In the genomic region with DNA sequence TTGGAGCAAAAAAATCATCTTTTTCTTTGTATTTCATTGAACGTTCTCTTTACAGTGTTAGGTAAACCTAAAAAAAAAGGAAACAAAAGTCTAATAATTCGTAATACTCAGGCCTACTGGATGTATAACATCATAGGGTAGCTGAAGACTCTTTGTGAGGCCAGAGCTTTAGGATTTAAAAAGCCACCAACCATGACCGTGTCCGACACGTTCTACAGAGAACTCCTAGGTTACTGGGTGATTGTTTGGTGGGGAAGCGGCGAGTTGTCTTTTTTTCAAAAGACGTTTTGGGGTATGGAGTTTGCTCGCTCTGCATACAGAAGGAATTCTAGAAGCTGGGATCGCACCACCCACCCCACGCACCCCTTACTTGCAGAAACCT, we compare ENCODE assay signal across 8 cellular contexts. TPM values are rescaled to one million over a fixed set of nuclear protein-coding genes. Genes with fewer than 3 reads are reported as not detected.
A peak's percentile ranks its signal among the peaks of the same experiment; 100 is the strongest.
DNase-seq lines count a peak whose midpoint lies in the region; ATAC-seq and TF ChIP-seq lines count a peak whose summit lies in the region.

No MANE protein-coding gene starts in this region.

- H2AFZ ChIP-seq in GM23248 (peak overlapping the region; percentile 89), mammary epithelial cell (ENCODE audit: low read depth, low read length) (peak overlapping the region; percentile 92)

- in situ Hi-C loops in GM23248 (cut with MboI), result no loop called here
- in situ Hi-C loops in mammary epithelial cell (cut with MboI; ENCODE audit: low sequenced_read_pairs in 2 of 2), result no loop called here

- H3K36me3 ChIP-seq in GM23248 (ENCODE audit: low read depth), result peaks cover 15% of the 10 kb centered on the region
- peaks cover 12% of the 10 kb centered on the region for H3K36me3 ChIP-seq in mammary epithelial cell (ENCODE audit: insufficient read depth, low read length)
- H3K36me3 ChIP-seq in lower lobe of right lung, result peaks cover 12% of the 10 kb centered on the region

- peak overlapping the region; percentile 92 for H3K27ac Mint-ChIP-seq in type B pancreatic cell

- TF ChIP-seq CTCF in mammary epithelial cell (conservative IDR thresholded peaks at IDR 0.05 in 1 of 2, IDR thresholded peaks at IDR 0.05 in 1 of 2; ENCODE audit: extremely low read depth in 1 of 2, insufficient read depth in 1 of 2, low read depth in 1 of 2, low read length in 2 of 2) (no peak), lower lobe of right lung (IDR thresholded peaks at IDR 0.05) (no peak), type B pancreatic cell (conservative IDR thresholded peaks at IDR 0.05) (no peak)

- H3K4me1 ChIP-seq in GM23248 (ENCODE audit: insufficient read depth) (peaks cover 25% of the 10 kb centered on the region), mammary epithelial cell (ENCODE audit: insufficient read depth, low read length) (peaks cover 10% of the 10 kb centered on the region), lower lobe of right lung (peaks cover 31% of the 10 kb centered on the region)

- H3F3A ChIP-seq in GM23248 (ENCODE audit: insufficient read depth), result peaks cover 37% of the 10 kb centered on the region

- H3K9me3 Mint-ChIP-seq in type B pancreatic cell, result no peaks in the 10 kb centered on the region

- H3K4me3 ChIP-seq in GM23248, result peak overlapping the region; percentile 99
- H3K4me3 ChIP-seq in mammary epithelial cell (replicated peaks in 1 of 3; ENCODE audit: insufficient read depth in 1 of 3, low read depth in 2 of 3, low read length in 3 of 3), result peak overlapping the region; percentile 88 to 99 (median 90)
- H3K4me3 ChIP-seq in lower lobe of right lung, result peak overlapping the region; percentile 92

- H3K4me1 Mint-ChIP-seq in type B pancreatic cell (ENCODE audit: unreplicated experiment), result peaks cover 14% of the 10 kb centered on the region

- H4K20me1 ChIP-seq in GM23248 (ENCODE audit: insufficient read depth) (no peaks in the 10 kb centered on the region; the same call in 1 of the 2 replicates), mammary epithelial cell (ENCODE audit: insufficient read depth, low read length) (no peaks in the 10 kb centered on the region)

- H3K4me3 Mint-ChIP-seq in type B pancreatic cell, result peak overlapping the region; percentile 82

- 2 to 3% methylated on average over 11 of the region's 11 CpGs for WGBS in GM23248 (ENCODE audit: low coverage in 1 of 2, low lambda C conversion rate in 2 of 2, missing lambda C conversion rate in 2 of 2), 2 experiments
- WGBS in mammary epithelial cell (ENCODE audit: low coverage, missing lambda C conversion rate), result 3% methylated on average over 9 of the region's 11 CpGs

- BruUV-seq in mammary epithelial cell (replicated peaks; lab: Mats Ljungman, UMichigan), result no TSS peak

- intact Hi-C loops in mammary epithelial cell (cut with micrococcal nuclease), result loop anchor here (1.0 to 5.0 kb wide), 2 partner anchors 54 to 306 kb away; a partner anchor contains a TSS
- intact Hi-C loops in lower lobe of right lung (cut with DNase I), result no loop called here

- H3K27me3 Mint-ChIP-seq in type B pancreatic cell, result no peaks in the 10 kb centered on the region

- H3K9me2 ChIP-seq in GM23248 (ENCODE audit: insufficient read depth), result no peaks in the 10 kb centered on the region

- peaks cover 17% of the 10 kb centered on the region for H3K36me3 Mint-ChIP-seq in type B pancreatic cell

- CTCF ChIA-PET in mammary epithelial cell (lab: Charles Lee; ENCODE audit: low non-redundant PET), result interaction anchor here (0.6 to 0.7 kb wide), 2 partner anchors 53 to 315 kb away, joined by 6 read pairs; no protein-coding TSS in a partner anchor

- H3K79me2 ChIP-seq in GM23248 (ENCODE audit: insufficient read depth) (peaks cover 38% of the 10 kb centered on the region), mammary epithelial cell (ENCODE audit: insufficient read depth, low read length) (peaks cover 39% of the 10 kb centered on the region)

- ATAC-seq in lower lobe of right lung (peak; percentile 1 to 13), HG02642 (IDR thresholded peaks at IDR 0.05; ENCODE audit: poor library complexity, unreplicated experiment) (no peak), HG02763 (IDR thresholded peaks at IDR 0.05; ENCODE audit: unreplicated experiment) (no peak)

- dilution Hi-C loops in mammary epithelial cell (cut with HindIII; ENCODE audit: low sequenced_read_pairs), result no loop called here

- peak overlapping the region; percentile 99 for H3K4me2 ChIP-seq in GM23248 (ENCODE audit: unreplicated experiment)
- H3K4me2 ChIP-seq in mammary epithelial cell (ENCODE audit: insufficient read depth, low read depth, low read length), result peak overlapping the region; percentile 95

- H3K9me3 ChIP-seq in GM23248 (ENCODE audit: low read depth) (no peaks in the 10 kb centered on the region), mammary epithelial cell (replicated peaks; ENCODE audit: insufficient read depth, low read length) (no peaks in the 10 kb centered on the region), lower lobe of right lung (no peaks in the 10 kb centered on the region)

- H3K9ac ChIP-seq in GM23248 (peak overlapping the region; percentile 98), mammary epithelial cell (ENCODE audit: insufficient read depth, low read length) (peak overlapping the region; percentile 89)

- H3K27ac ChIP-seq in GM23248 (peak overlapping the region; percentile 99), mammary epithelial cell (ENCODE audit: insufficient read depth, low read depth, low read length) (peak overlapping the region; percentile 94), lower lobe of right lung (peak overlapping the region; percentile 99)

- DNase-seq in GM23248, result peak; percentile 70
- peak; percentile 79 for DNase-seq in NCI-H146 (lab: John Stamatoyannopoulos, UW)
- peak; percentile 21 for DNase-seq in mammary epithelial cell
- DNase-seq in lower lobe of right lung, result no peak
- DNase-seq in type B pancreatic cell (ENCODE audit: extremely low spot score, unreplicated experiment), result no peak
- DNase-seq in hypothalamus (lab: John Stamatoyannopoulos, UW), result no peak

- H3K27me3 ChIP-seq in GM23248 (replicated peaks; ENCODE audit: insufficient read depth) (no peaks in the 10 kb centered on the region), mammary epithelial cell (ENCODE audit: insufficient read depth, low read length) (no peaks in the 10 kb centered on the region), lower lobe of right lung (ENCODE audit: low read depth) (no peaks in the 10 kb centered on the region)

RNA-seq across cellular contexts. Expression of a gene that starts 0.6 kb away (rescaled TPM):
- 176 and 181 TPM in 2 replicates for total RNA-seq in GM23248 (2014; rRNA removed; shearing (Covaris generic))
- polyA plus RNA-seq in GM23248 (2016; fragmentation: Nextera tagmentation; extraction: Ambion mirVana) (127 TPM in 2 replicates), mammary epithelial cell (184 TPM)
- total RNA-seq in mammary epithelial cell (100 to 1,000 TPM; 194 to 217 TPM), lower lobe of right lung (187 TPM), type B pancreatic cell (ENCODE audit: low replicate concordance) (218 and 277 TPM in 2 replicates)
- polyA minus RNA-seq in mammary epithelial cell, result 258 TPM

RNA-seq across cellular contexts. Expression of a gene that starts 54.5 kb away (rescaled TPM):
- total RNA-seq in GM23248 (2014; rRNA removed; shearing (Covaris generic)), result 21.4 and 34.3 TPM in 2 replicates
- polyA plus RNA-seq in GM23248 (2016; fragmentation: Nextera tagmentation; extraction: Ambion mirVana) (24.0 and 27.5 TPM in 2 replicates), mammary epithelial cell (42.2 TPM)
- total RNA-seq in mammary epithelial cell (10 to 100 TPM; 28.2 to 71.5 TPM), lower lobe of right lung (37.3 TPM), type B pancreatic cell (ENCODE audit: low replicate concordance) (46.9 and 63.5 TPM in 2 replicates)
- 82.8 TPM for polyA minus RNA-seq in mammary epithelial cell

Comparison
In these comparisons a context has a peak if more than half of its experiments do, and no peak if none do; other contexts are left out.
1. DNase-seq: peak in GM23248 (single experiment), NCI-H146 (single experiment) and mammary epithelial cell (single experiment); none in lower lobe of right lung (single experiment), type B pancreatic cell (single experiment) and hypothalamus (0 of 51).
2. ATAC-seq: peak in lower lobe of right lung (2 of 2); none in HG02642 (single experiment) and HG02763 (single experiment).
3. Peak in every context shown above with its lines, with median percentiles within 50 percentile points of each other: H3K27ac ChIP-seq and H3K4me3 ChIP-seq.